8 cellular contexts compared by ENCODE assay signal in genomic region chrX:76427560-76428242, GRCh38. TPM values are rescaled to one million over a fixed set of nuclear protein-coding genes. Genes with fewer than 3 reads are reported as not detected.
DNase-seq lines count a peak whose midpoint lies in the region; ATAC-seq and TF ChIP-seq lines count a peak whose summit lies in the region.

TSS of gene MAGEE1 (plus strand) at chrX:76427710. CDS start at chrX:76427931, 221 bp downstream.

- no peak for TF ChIP-seq CTCF in fibroblast of the aortic adventitia (IDR thresholded peaks at IDR 0.05; ENCODE audit: insufficient read depth, low read length)
- no peak for TF ChIP-seq CTCF in nephron (IDR thresholded peaks at IDR 0.05; ENCODE audit: unreplicated experiment in 3 of 3)

- peaks cover 8% of the 10 kb centered on the region for H3K4me1 Mint-ChIP-seq in activated T-helper 2 cell treated with anti-CD3 and anti-CD28 coated beads, Interferon-gamma antibody, Interleukin-2, Interleukin-4, amounts not matched to agents 10 μg/mL and 5 μg/mL and 100 μg/mL, durations not matched to agents 14 hours and 24 hours and 36 hours (ENCODE audit: low read depth)
- H3K4me1 Mint-ChIP-seq in nephron, result no peaks in the 10 kb centered on the region

- peaks cover 0 to 20% (median 6%) of the 10 kb centered on the region in 10 experiments; a peak in 7 of 20 replicates for H3K4me1 ChIP-seq in BLaER1 treated with 17β-estradiol and CSF1 and Interleukin-3, amounts not matched to agents 10 nM and 100 nM

- H4K20me1 ChIP-seq in BLaER1 treated with 17β-estradiol and CSF1 and Interleukin-3, amounts not matched to agents 10 nM and 100 nM, result 0 out of 22 replicates have a peak, but pooled peaks cover 0 to 4% (median 0%) of the 10 kb centered on the region in 11 experiments

- peak within 1 kb of the TSS; percentile 60 to 80 (median 73) for H3K9ac ChIP-seq in BLaER1 treated with 17β-estradiol and CSF1 and Interleukin-3, amounts not matched to agents 10 nM and 100 nM

- intact Hi-C loops in activated T-helper 2 cell treated with anti-CD3 and anti-CD28 coated beads, Interferon-gamma antibody, Interleukin-2, Interleukin-4, amounts not matched to agents 10 μg/mL and 5 μg/mL and 100 μg/mL, durations not matched to agents 14 hours and 24 hours and 36 hours (cut with micrococcal nuclease), result no loop called here

- H3K36me3 Mint-ChIP-seq in activated T-helper 2 cell treated with anti-CD3 and anti-CD28 coated beads, Interferon-gamma antibody, Interleukin-2, Interleukin-4, amounts not matched to agents 10 μg/mL and 5 μg/mL and 100 μg/mL, durations not matched to agents 14 hours and 24 hours and 36 hours (ENCODE audit: low read depth), result no peaks in the 10 kb centered on the region
- H3K36me3 Mint-ChIP-seq in nephron (ENCODE audit: low read depth), result no peaks in the 10 kb centered on the region

- H3K27ac ChIP-seq in BLaER1 treated with 17β-estradiol and CSF1 and Interleukin-3, amounts not matched to agents 10 nM and 100 nM, result peak within 1 kb of the TSS in 8 of 11 experiments; percentile 12 to 52 (median 30); a peak in 10 of 22 replicates

- H3K27ac Mint-ChIP-seq in activated T-helper 2 cell treated with anti-CD3 and anti-CD28 coated beads, Interferon-gamma antibody, Interleukin-2, Interleukin-4, amounts not matched to agents 10 μg/mL and 5 μg/mL and 100 μg/mL, durations not matched to agents 14 hours and 24 hours and 36 hours, result no peak within 1 kb of the TSS
- peak within 1 kb of the TSS; percentile 27 to 49 (median 29) for H3K27ac Mint-ChIP-seq in nephron

- peak within 1 kb of the TSS; percentile 85 for H3K4me3 Mint-ChIP-seq in activated T-helper 2 cell treated with anti-CD3 and anti-CD28 coated beads, Interferon-gamma antibody, Interleukin-2, Interleukin-4, amounts not matched to agents 10 μg/mL and 5 μg/mL and 100 μg/mL, durations not matched to agents 14 hours and 24 hours and 36 hours (ENCODE audit: low read depth)
- H3K4me3 Mint-ChIP-seq in nephron, result peak within 1 kb of the TSS; percentile 91 to 92 (median 91)

- no peaks in the 10 kb centered on the region for H3K36me3 ChIP-seq in BLaER1 treated with 17β-estradiol and CSF1 and Interleukin-3, amounts not matched to agents 10 nM and 100 nM

- H3K4me3 ChIP-seq in BLaER1 treated with 17β-estradiol and CSF1 and Interleukin-3, amounts not matched to agents 10 nM and 100 nM, result peak within 1 kb of the TSS; percentile 57 to 77 (median 66)
- peak within 1 kb of the TSS; percentile 74 for H3K4me3 ChIP-seq in fibroblast of the aortic adventitia (ENCODE audit: low read depth, low read length)

- peaks cover 0 to 5% (median 0%) of the 10 kb centered on the region in 11 experiments; a peak in 2 of 22 replicates for H3K9me3 ChIP-seq in BLaER1 treated with 17β-estradiol and CSF1 and Interleukin-3, amounts not matched to agents 10 nM and 100 nM (replicated peaks in 1 of 11)

- peaks cover 38 to 88% (median 77%) of the 10 kb centered on the region in 11 experiments for H3K27me3 ChIP-seq in BLaER1 treated with 17β-estradiol and CSF1 and Interleukin-3, amounts not matched to agents 10 nM and 100 nM

- ATAC-seq in GM19395 (IDR thresholded peaks at IDR 0.05; ENCODE audit: unreplicated experiment) (peak; percentile 95), HG03521 (IDR thresholded peaks at IDR 0.05; ENCODE audit: unreplicated experiment) (peak; percentile 95)
- peak; percentile 82 for ATAC-seq in stimulated activated naive CD8-positive, alpha-beta T cell treated with anti-CD3 and anti-CD28 coated beads, Interleukin-15, Interleukin-2, amounts not matched to agents 100 U/mL and 50 U/mL, for 24 hours

- H3K9me3 Mint-ChIP-seq in activated T-helper 2 cell treated with anti-CD3 and anti-CD28 coated beads, Interferon-gamma antibody, Interleukin-2, Interleukin-4, amounts not matched to agents 10 μg/mL and 5 μg/mL and 100 μg/mL, durations not matched to agents 14 hours and 24 hours and 36 hours, result no peaks in the 10 kb centered on the region
- H3K9me3 Mint-ChIP-seq in nephron, result peaks cover 3% of the 10 kb centered on the region

- DNase-seq in NOMO-1 treated with DMSO at 0.1 percent for 48 hours (lab: John Stamatoyannopoulos, UW; ENCODE audit: unreplicated experiment) (peak; percentile 32), fibroblast of the aortic adventitia (ENCODE audit: low read depth) (peak; percentile 64)
- DNase-seq in activated T-helper 2 cell treated with anti-CD3 and anti-CD28 coated beads, Interferon-gamma antibody, Interleukin-2, Interleukin-4, amounts not matched to agents 10 μg/mL and 5 μg/mL and 100 μg/mL, durations not matched to agents 14 hours and 24 hours and 36 hours (ENCODE audit: low spot score), result peak; percentile 68
- DNase-seq in stimulated activated naive CD8-positive, alpha-beta T cell treated with anti-CD3 and anti-CD28 coated beads, Interleukin-15, Interleukin-2, amounts not matched to agents 100 U/mL and 50 U/mL, for 24 hours, result peak; percentile 79

- no peaks in the 10 kb centered on the region for H3K27me3 Mint-ChIP-seq in activated T-helper 2 cell treated with anti-CD3 and anti-CD28 coated beads, Interferon-gamma antibody, Interleukin-2, Interleukin-4, amounts not matched to agents 10 μg/mL and 5 μg/mL and 100 μg/mL, durations not matched to agents 14 hours and 24 hours and 36 hours (ENCODE audit: low read depth)
- H3K27me3 Mint-ChIP-seq in nephron (ENCODE audit: low read depth), result no peaks in the 10 kb centered on the region

- H3K4me2 ChIP-seq in BLaER1 treated with 17β-estradiol and CSF1 and Interleukin-3, amounts not matched to agents 10 nM and 100 nM, result peak within 1 kb of the TSS; percentile 76 to 93 (median 84)

RNA-seq across cellular contexts. Expression of gene MAGEE1, which starts in this region (rescaled TPM):
- total RNA-seq in activated T-helper 2 cell treated with anti-CD3 and anti-CD28 coated beads, Interferon-gamma antibody, Interleukin-2, Interleukin-4, amounts not matched to agents 10 μg/mL and 5 μg/mL and 100 μg/mL, durations not matched to agents 14 hours and 24 hours and 36 hours, result 2.4 and 2.8 TPM in 2 replicates
- total RNA-seq in fibroblast of the aortic adventitia (ENCODE audit: low replicate concordance), result 1.9 and 2.5 TPM in 2 replicates

Comparison
In these comparisons a context has a peak if more than half of its experiments do, and no peak if none do; other contexts are left out.
1. Peak in every context shown above with its lines: DNase-seq, ATAC-seq, H3K4me3 ChIP-seq and H3K27ac ChIP-seq.